In genomic region chr9:103281126-103281525, GRCh38 we compare ENCODE assay signal across 30 cellular contexts.
"Had no signal": no experiment of that assay in that cellular context is flagged by ENCODE, and none has a peak within 500 bp of the region (broad histone marks: within the 10 kb centered on the region; RNA-seq: fewer than 3 reads in every experiment).

No MANE protein-coding gene starts in this region.

- H3K4me1 ChIP-seq: ascending aorta had no signal

- H3K4me3 ChIP-seq: ascending aorta, cardiac muscle cell had no signal

- H3K27me3 ChIP-seq: ascending aorta, cardiac muscle cell had no signal

- H3K36me3 ChIP-seq: ascending aorta, cardiac muscle cell had no signal

- H3K27ac ChIP-seq: ascending aorta, cardiac muscle cell, VCaP had no signal

- DNase-seq: activated CD4-positive, alpha-beta memory T cell treated with anti-CD3 and anti-CD28 coated beads, Interleukin-2, amount 10 ng/mL, durations not matched to agents 7 days and 5 days; activated CD4-positive, alpha-beta T cell treated with anti-CD3 and anti-CD28 coated beads for 1 hour; activated CD4-positive, alpha-beta T cell treated with anti-CD3 and anti-CD28 coated beads for 36 hours; activated CD4-positive, alpha-beta T cell treated with anti-CD3 and anti-CD28 coated beads for 48 hours; activated CD4-positive, alpha-beta T cell treated with anti-CD3 and anti-CD28 coated beads, Interleukin-2, amount 10 ng/mL, durations not matched to agents 7 days and 5 days; activated CD4-positive, alpha-beta T cell treated with anti-CD3 and anti-CD28 coated beads, Interleukin-2, amount 50 U/mL, for 48 hours; activated CD4-positive, CD25-positive, alpha-beta regulatory T cell; activated CD8-positive, alpha-beta memory T cell treated with anti-CD3 and anti-CD28 coated beads for 24 hours; activated CD8-positive, alpha-beta memory T cell treated with anti-CD3 and anti-CD28 coated beads, Interleukin-2, amount 10 ng/mL, durations not matched to agents 7 days and 5 days; activated CD8-positive, alpha-beta memory T cell treated with anti-CD3 and anti-CD28 coated beads, Interleukin-2, amount 50 U/mL, for 48 hours; activated CD8-positive, alpha-beta T cell treated with anti-CD3 and anti-CD28 coated beads, Interleukin-2, amount 10 ng/mL, durations not matched to agents 7 days and 5 days; activated effector memory CD4-positive, alpha-beta T cell treated with Interleukin-2 at 50 U/mL for 16 hours; activated gamma-delta T cell; activated naive CD4-positive, alpha-beta T cell treated with anti-CD3 and anti-CD28 coated beads, Interleukin-2, amount 10 ng/mL, durations not matched to agents 7 days and 5 days; activated naive CD4-positive, alpha-beta T cell treated with Interleukin-2 at 50 U/mL for 16 hours; activated naive CD8-positive, alpha-beta T cell treated with anti-CD3 and anti-CD28 coated beads, Interleukin-2, amount 10 ng/mL, durations not matched to agents 7 days and 5 days; activated naive CD8-positive, alpha-beta T cell treated with anti-CD3 and anti-CD28 coated beads, Interleukin-2, amount 50 U/mL, for 24 hours; activated T-cell treated with anti-CD3 and anti-CD28 coated beads, Interleukin-2, amount 50 U/mL, for 24 hours; activated T-cell treated with anti-CD3 and anti-CD28 coated beads, Interleukin-2, amount 50 U/mL, for 48 hours; amygdala; anterior cingulate cortex; caudate nucleus; cerebellar nuclear complex; T-helper 2 cell; T-helper 9 cell had no signal

- H3K9me3 ChIP-seq: ascending aorta had no signal

- ATAC-seq: activated CD4-positive, alpha-beta T cell treated with anti-CD3 and anti-CD28 coated beads for 36 hours; activated CD4-positive, CD25-positive, alpha-beta regulatory T cell treated with anti-CD3 and anti-CD28 coated beads, Interleukin-2, amount 50 U/mL, for 24 hours; activated CD8-positive, alpha-beta memory T cell treated with anti-CD3 and anti-CD28 coated beads, Interleukin-2, amount 10 ng/mL, durations not matched to agents 7 days and 5 days; activated CD8-positive, alpha-beta T cell treated with anti-CD3 and anti-CD28 coated beads, Interleukin-2, amount 10 ng/mL, durations not matched to agents 7 days and 5 days; activated naive CD8-positive, alpha-beta T cell treated with anti-CD3 and anti-CD28 coated beads, Interleukin-2, amount 50 U/mL, for 24 hours; WTC11 had no signal
